1 cellular context compared by ENCODE assay signal in the genomic region with DNA sequence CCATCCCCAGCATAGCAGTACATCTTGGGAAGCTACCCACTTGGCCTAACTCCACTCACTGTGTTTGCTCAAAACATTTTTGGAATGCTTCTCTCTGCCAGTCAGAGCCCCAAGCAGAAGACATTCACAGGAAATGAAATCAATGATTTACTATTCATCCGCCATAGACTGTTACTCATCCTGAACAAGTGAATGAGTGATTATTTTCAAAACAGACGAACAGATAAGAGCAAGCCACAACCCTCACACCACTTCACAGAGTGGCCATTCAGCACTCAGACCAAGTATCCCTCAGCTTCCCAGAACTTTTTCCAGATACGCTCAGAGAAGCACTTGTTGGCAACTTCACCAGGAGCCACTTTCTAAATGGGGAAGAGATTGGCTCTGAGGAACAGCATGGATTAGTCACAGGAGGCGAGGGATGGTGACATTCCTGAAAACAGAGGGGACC.
A peak's percentile ranks its signal among the peaks of the same experiment; 100 is the strongest.
TF ChIP-seq lines count a peak whose summit lies in the region.

No MANE protein-coding gene starts in this region.

TF ChIP-seq in HepG2, 621 proteins besides CTCF, POLR2A, EP300 and RAD21 (continued from another document and continues in another):
- TF ChIP-seq, protein P1, sequence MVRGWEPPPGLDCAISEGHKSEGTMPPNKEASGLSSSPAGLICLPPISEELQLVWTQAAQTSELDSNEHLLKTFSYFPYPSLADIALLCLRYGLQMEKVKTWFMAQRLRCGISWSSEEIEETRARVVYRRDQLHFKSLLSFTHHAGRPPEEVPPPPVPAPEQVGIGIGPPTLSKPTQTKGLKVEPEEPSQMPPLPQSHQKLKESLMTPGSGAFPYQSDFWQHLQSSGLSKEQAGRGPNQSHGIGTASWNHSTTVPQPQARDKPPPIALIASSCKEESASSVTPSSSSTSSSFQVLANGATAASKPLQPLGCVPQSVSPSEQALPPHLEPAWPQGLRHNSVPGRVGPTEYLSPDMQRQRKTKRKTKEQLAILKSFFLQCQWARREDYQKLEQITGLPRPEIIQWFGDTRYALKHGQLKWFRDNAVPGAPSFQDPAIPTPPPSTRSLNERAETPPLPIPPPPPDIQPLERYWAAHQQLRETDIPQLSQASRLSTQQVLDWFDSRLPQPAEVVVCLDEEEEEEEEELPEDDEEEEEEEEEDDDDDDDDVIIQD (CRISPR knock-in tag; IDR thresholded peaks at IDR 0.05; ENCODE audit: low read depth) = peak; percentile 49; the same call in 1 of the 2 replicates
- TF ChIP-seq, protein P2, sequence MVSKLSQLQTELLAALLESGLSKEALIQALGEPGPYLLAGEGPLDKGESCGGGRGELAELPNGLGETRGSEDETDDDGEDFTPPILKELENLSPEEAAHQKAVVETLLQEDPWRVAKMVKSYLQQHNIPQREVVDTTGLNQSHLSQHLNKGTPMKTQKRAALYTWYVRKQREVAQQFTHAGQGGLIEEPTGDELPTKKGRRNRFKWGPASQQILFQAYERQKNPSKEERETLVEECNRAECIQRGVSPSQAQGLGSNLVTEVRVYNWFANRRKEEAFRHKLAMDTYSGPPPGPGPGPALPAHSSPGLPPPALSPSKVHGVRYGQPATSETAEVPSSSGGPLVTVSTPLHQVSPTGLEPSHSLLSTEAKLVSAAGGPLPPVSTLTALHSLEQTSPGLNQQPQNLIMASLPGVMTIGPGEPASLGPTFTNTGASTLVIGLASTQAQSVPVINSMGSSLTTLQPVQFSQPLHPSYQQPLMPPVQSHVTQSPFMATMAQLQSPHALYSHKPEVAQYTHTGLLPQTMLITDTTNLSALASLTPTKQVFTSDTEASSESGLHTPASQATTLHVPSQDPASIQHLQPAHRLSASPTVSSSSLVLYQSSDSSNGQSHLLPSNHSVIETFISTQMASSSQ (IDR thresholded peaks at IDR 0.05; ENCODE audit: low read depth) = peak; percentile 87
- TF ChIP-seq, protein P2 (CRISPR knock-in tag; IDR thresholded peaks at IDR 0.05; ENCODE audit: borderline replicate concordance) = peak; percentile 93
- peak; percentile 85 for TF ChIP-seq ETV5 (CRISPR knock-in tag; IDR thresholded peaks at IDR 0.05; ENCODE audit: borderline replicate concordance)
- peak; percentile 38; the same call in 1 of the 2 replicates for TF ChIP-seq CREM (IDR thresholded peaks at IDR 0.05)
- TF ChIP-seq CREM (CRISPR knock-in tag; IDR thresholded peaks at IDR 0.05) = no peak
- TF ChIP-seq ATM (IDR thresholded peaks at IDR 0.05; ENCODE audit: borderline replicate concordance) = no peak
- no peak for TF ChIP-seq SRSF1 (optimal IDR thresholded peaks at IDR 0.05; ENCODE audit: low read depth, low read length)
- 0 out of 2 replicates have a peak, but pooled peaks have one; percentile 61 for TF ChIP-seq MIER3 (CRISPR knock-in tag; IDR thresholded peaks at IDR 0.05; ENCODE audit: borderline replicate concordance)
- TF ChIP-seq, protein P3, sequence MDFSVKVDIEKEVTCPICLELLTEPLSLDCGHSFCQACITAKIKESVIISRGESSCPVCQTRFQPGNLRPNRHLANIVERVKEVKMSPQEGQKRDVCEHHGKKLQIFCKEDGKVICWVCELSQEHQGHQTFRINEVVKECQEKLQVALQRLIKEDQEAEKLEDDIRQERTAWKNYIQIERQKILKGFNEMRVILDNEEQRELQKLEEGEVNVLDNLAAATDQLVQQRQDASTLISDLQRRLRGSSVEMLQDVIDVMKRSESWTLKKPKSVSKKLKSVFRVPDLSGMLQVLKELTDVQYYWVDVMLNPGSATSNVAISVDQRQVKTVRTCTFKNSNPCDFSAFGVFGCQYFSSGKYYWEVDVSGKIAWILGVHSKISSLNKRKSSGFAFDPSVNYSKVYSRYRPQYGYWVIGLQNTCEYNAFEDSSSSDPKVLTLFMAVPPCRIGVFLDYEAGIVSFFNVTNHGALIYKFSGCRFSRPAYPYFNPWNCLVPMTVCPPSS (IDR thresholded peaks at IDR 0.05) = no peak
- peak; percentile 58; the same call in 1 of the 2 replicates for TF ChIP-seq ZNF644 (CRISPR knock-in tag; IDR thresholded peaks at IDR 0.05; ENCODE audit: low read depth)
- no peak for TF ChIP-seq CCAR2 (optimal IDR thresholded peaks at IDR 0.05; ENCODE audit: low read depth, low read length)
- TF ChIP-seq EHMT2 (IDR thresholded peaks at IDR 0.05; ENCODE audit: borderline replicate concordance, low read depth, low read length) = no peak
- TF ChIP-seq ZNF326 (CRISPR knock-in tag; IDR thresholded peaks at IDR 0.05; ENCODE audit: borderline replicate concordance) = no peak
- TF ChIP-seq ZNF230 (CRISPR knock-in tag; IDR thresholded peaks at IDR 0.05) = no peak
- 0 out of 2 replicates have a peak, but pooled peaks have one; percentile 27 for TF ChIP-seq ERF (CRISPR knock-in tag; IDR thresholded peaks at IDR 0.05)
- TF ChIP-seq, protein P4, sequence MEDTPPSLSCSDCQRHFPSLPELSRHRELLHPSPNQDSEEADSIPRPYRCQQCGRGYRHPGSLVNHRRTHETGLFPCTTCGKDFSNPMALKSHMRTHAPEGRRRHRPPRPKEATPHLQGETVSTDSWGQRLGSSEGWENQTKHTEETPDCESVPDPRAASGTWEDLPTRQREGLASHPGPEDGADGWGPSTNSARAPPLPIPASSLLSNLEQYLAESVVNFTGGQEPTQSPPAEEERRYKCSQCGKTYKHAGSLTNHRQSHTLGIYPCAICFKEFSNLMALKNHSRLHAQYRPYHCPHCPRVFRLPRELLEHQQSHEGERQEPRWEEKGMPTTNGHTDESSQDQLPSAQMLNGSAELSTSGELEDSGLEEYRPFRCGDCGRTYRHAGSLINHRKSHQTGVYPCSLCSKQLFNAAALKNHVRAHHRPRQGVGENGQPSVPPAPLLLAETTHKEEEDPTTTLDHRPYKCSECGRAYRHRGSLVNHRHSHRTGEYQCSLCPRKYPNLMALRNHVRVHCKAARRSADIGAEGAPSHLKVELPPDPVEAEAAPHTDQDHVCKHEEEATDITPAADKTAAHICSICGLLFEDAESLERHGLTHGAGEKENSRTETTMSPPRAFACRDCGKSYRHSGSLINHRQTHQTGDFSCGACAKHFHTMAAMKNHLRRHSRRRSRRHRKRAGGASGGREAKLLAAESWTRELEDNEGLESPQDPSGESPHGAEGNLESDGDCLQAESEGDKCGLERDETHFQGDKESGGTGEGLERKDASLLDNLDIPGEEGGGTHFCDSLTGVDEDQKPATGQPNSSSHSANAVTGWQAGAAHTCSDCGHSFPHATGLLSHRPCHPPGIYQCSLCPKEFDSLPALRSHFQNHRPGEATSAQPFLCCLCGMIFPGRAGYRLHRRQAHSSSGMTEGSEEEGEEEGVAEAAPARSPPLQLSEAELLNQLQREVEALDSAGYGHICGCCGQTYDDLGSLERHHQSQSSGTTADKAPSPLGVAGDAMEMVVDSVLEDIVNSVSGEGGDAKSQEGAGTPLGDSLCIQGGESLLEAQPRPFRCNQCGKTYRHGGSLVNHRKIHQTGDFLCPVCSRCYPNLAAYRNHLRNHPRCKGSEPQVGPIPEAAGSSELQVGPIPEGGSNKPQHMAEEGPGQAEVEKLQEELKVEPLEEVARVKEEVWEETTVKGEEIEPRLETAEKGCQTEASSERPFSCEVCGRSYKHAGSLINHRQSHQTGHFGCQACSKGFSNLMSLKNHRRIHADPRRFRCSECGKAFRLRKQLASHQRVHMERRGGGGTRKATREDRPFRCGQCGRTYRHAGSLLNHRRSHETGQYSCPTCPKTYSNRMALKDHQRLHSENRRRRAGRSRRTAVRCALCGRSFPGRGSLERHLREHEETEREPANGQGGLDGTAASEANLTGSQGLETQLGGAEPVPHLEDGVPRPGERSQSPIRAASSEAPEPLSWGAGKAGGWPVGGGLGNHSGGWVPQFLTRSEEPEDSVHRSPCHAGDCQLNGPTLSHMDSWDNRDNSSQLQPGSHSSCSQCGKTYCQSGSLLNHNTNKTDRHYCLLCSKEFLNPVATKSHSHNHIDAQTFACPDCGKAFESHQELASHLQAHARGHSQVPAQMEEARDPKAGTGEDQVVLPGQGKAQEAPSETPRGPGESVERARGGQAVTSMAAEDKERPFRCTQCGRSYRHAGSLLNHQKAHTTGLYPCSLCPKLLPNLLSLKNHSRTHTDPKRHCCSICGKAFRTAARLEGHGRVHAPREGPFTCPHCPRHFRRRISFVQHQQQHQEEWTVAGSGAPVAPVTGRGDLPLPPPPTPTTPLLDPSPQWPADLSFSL (CRISPR knock-in tag; IDR thresholded peaks at IDR 0.05) = no peak
- TF ChIP-seq CENPX (CRISPR knock-in tag; IDR thresholded peaks at IDR 0.05) = no peak
- TF ChIP-seq, protein P5, sequence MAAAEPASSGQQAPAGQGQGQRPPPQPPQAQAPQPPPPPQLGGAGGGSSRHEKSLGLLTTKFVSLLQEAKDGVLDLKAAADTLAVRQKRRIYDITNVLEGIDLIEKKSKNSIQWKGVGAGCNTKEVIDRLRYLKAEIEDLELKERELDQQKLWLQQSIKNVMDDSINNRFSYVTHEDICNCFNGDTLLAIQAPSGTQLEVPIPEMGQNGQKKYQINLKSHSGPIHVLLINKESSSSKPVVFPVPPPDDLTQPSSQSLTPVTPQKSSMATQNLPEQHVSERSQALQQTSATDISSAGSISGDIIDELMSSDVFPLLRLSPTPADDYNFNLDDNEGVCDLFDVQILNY (CRISPR knock-in tag; conservative IDR thresholded peaks at IDR 0.05) = no peak
- TF ChIP-seq NR2F2 (IDR thresholded peaks at IDR 0.05; ENCODE audit: borderline replicate concordance, low read depth) = no peak
- TF ChIP-seq KDM6A (CRISPR knock-in tag; IDR thresholded peaks at IDR 0.05; ENCODE audit: low read depth) = peak; percentile 35; the same call in 1 of the 2 replicates
- TF ChIP-seq POLR2AphosphoS2 (IDR thresholded peaks at IDR 0.05; ENCODE audit: low read depth, low read length) = no peak
- no peak for TF ChIP-seq PRPF4 (IDR thresholded peaks at IDR 0.05; ENCODE audit: low read depth, low read length, poor library complexity, severe bottlenecking)
- TF ChIP-seq MAZ (IDR thresholded peaks at IDR 0.05; ENCODE audit: borderline replicate concordance, low read depth, low read length) = no peak
- TF ChIP-seq MAZ (CRISPR knock-in tag; IDR thresholded peaks at IDR 0.05; ENCODE audit: low read depth) = no peak
- no peak for TF ChIP-seq SRF (IDR thresholded peaks at IDR 0.05; ENCODE audit: low read depth, low read length)
- peak; percentile 43; the same call in 1 of the 2 replicates for TF ChIP-seq MED1 (CRISPR knock-in tag; IDR thresholded peaks at IDR 0.05)
- no peak for TF ChIP-seq MXD4 (CRISPR knock-in tag; IDR thresholded peaks at IDR 0.05)
- TF ChIP-seq, protein P6, sequence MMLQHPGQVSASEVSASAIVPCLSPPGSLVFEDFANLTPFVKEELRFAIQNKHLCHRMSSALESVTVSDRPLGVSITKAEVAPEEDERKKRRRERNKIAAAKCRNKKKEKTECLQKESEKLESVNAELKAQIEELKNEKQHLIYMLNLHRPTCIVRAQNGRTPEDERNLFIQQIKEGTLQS (CRISPR knock-in tag; IDR thresholded peaks at IDR 0.05) = peak; percentile 77
- TF ChIP-seq ZNF776 (CRISPR knock-in tag; IDR thresholded peaks at IDR 0.05) = no peak
- no peak for TF ChIP-seq ZNF317 (CRISPR knock-in tag; IDR thresholded peaks at IDR 0.05)
- TF ChIP-seq ZNF766 (CRISPR knock-in tag; IDR thresholded peaks at IDR 0.05; ENCODE audit: borderline replicate concordance) = no peak
- no peak for TF ChIP-seq ZSCAN21 (CRISPR knock-in tag; IDR thresholded peaks at IDR 0.05; ENCODE audit: borderline replicate concordance)
- no peak for TF ChIP-seq ZBTB21 (CRISPR knock-in tag; IDR thresholded peaks at IDR 0.05)
- TF ChIP-seq SAP130 (CRISPR knock-in tag; IDR thresholded peaks at IDR 0.05; ENCODE audit: low read depth) = peak; percentile 69
- TF ChIP-seq, protein P7, sequence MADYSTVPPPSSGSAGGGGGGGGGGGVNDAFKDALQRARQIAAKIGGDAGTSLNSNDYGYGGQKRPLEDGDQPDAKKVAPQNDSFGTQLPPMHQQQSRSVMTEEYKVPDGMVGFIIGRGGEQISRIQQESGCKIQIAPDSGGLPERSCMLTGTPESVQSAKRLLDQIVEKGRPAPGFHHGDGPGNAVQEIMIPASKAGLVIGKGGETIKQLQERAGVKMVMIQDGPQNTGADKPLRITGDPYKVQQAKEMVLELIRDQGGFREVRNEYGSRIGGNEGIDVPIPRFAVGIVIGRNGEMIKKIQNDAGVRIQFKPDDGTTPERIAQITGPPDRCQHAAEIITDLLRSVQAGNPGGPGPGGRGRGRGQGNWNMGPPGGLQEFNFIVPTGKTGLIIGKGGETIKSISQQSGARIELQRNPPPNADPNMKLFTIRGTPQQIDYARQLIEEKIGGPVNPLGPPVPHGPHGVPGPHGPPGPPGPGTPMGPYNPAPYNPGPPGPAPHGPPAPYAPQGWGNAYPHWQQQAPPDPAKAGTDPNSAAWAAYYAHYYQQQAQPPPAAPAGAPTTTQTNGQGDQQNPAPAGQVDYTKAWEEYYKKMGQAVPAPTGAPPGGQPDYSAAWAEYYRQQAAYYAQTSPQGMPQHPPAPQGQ (CRISPR knock-in tag; IDR thresholded peaks at IDR 0.05; ENCODE audit: borderline replicate concordance) = no peak
- TF ChIP-seq ZNF430 (CRISPR knock-in tag; IDR thresholded peaks at IDR 0.05) = no peak
- TF ChIP-seq TBL1XR1 (IDR thresholded peaks at IDR 0.05; ENCODE audit: borderline replicate concordance, low read length, partially characterized antibody) = peak; percentile 2
- no peak for TF ChIP-seq NPAS2 (CRISPR knock-in tag; IDR thresholded peaks at IDR 0.05; ENCODE audit: borderline replicate concordance)
- no peak for TF ChIP-seq TBP (CRISPR knock-in tag; IDR thresholded peaks at IDR 0.05)
- no peak for TF ChIP-seq RFXAP (CRISPR knock-in tag; IDR thresholded peaks at IDR 0.05; ENCODE audit: borderline replicate concordance)
- TF ChIP-seq BCL6 (CRISPR knock-in tag; IDR thresholded peaks at IDR 0.05) = peak; percentile 44; the same call in 1 of the 2 replicates
